ENCODE assay signal across 1 cellular context in genomic region chr7:74798223-74798622, GRCh38.
TF ChIP-seq lines count a peak whose summit lies in the region.

No MANE protein-coding gene starts in this region.

TF ChIP-seq in K562, 482 proteins besides CTCF, POLR2A, EP300 and RAD21:
- TF ChIP-seq ADNP (tag; IDR thresholded peaks at IDR 0.05) (peak; percentile 86; the same call in 1 of the 2 replicates), POLR3A (IDR thresholded peaks at IDR 0.05; ENCODE audit: borderline replicate concordance, extremely low read depth, insufficient read depth, insufficient read length) (peak; percentile 37)
